26 cellular contexts compared by ENCODE assay signal in genomic region chr2:215379948-215380347, GRCh38.
"Had no signal": no experiment of that assay in that cellular context is flagged by ENCODE, and none has a peak within 500 bp of the region (broad histone marks: within the 10 kb centered on the region; RNA-seq: fewer than 3 reads in every experiment).

No MANE protein-coding gene starts in this region.

- DNase-seq: activated CD4-positive, alpha-beta T cell treated with anti-CD3 and anti-CD28 coated beads, Interleukin-2, amount 10 ng/mL, durations not matched to agents 24 days and 14 days; activated CD4-positive, alpha-beta T cell treated with anti-CD3 and anti-CD28 coated beads, Interleukin-2, amount 50 U/mL, for 4 hours; activated CD8-positive, alpha-beta T cell treated with anti-CD3 and anti-CD28 coated beads for 36 hours; activated gamma-delta T cell; activated naive CD4-positive, alpha-beta T cell treated with anti-CD3 and anti-CD28 coated beads for 36 hours; activated T-cell treated with anti-CD3 and anti-CD28 coated beads, Interleukin-2, amount 50 U/mL, for 1 hour; adrenal gland; central memory CD4-positive, alpha-beta T cell; Karpas-422; NCI-H1105 treated with DMSO at 0.1 percent for 48 hours; NCI-H1436; NCI-H1694; NCI-H1930; NCI-H2081 treated with DMSO at 0.1 percent for 48 hours; NCI-H345; NCI-H524 treated with DMSO at 0.1 percent for 48 hours; Peyer's patch; RPMI8226; SHP77 treated with DMSO at 0.1 percent for 48 hours; SK-N-SH had no signal

- H3K9me3 ChIP-seq: adrenal gland, Peyer's patch, SJSA1, SK-N-SH had no signal

- H3K4me1 Mint-ChIP-seq: activated CD4-positive, alpha-beta T cell treated with anti-CD3 and anti-CD28 coated beads, Interleukin-2, amount 10 ng/mL, durations not matched to agents 24 days and 14 days; brain had no signal

- H3K4me3 ChIP-seq: adrenal gland, Peyer's patch, SJSA1 had no signal

- H3K27ac Mint-ChIP-seq: activated CD4-positive, alpha-beta T cell treated with anti-CD3 and anti-CD28 coated beads, Interleukin-2, amount 10 ng/mL, durations not matched to agents 24 days and 14 days; activated CD8-positive, alpha-beta T cell treated with anti-CD3 and anti-CD28 coated beads for 36 hours; activated naive CD4-positive, alpha-beta T cell treated with anti-CD3 and anti-CD28 coated beads for 36 hours; activated naive CD4-positive, alpha-beta T cell treated with anti-CD3 and anti-CD28 coated beads, Interleukin-2, amount 50 U/mL, for 72 hours; activated T-helper 2 cell treated with anti-CD3 and anti-CD28 coated beads, Interferon-gamma antibody, Interleukin-2, Interleukin-4, amounts not matched to agents 10 μg/mL and 5 μg/mL and 100 μg/mL, durations not matched to agents 14 hours and 24 hours and 36 hours; brain; T-helper 1 cell treated with Interleukin-12 subunit alpha and Interleukin-12 subunit beta and Interleukin-4 antibody, amounts not matched to agents 30 μg/mL and 1 μg/mL, for 36 hours; T-helper 2 cell treated with Interferon-gamma antibody and Interleukin-4, amounts not matched to agents 5 μg/mL and 100 μg/mL, for 36 hours had no signal

- H3K27me3 Mint-ChIP-seq: activated CD4-positive, alpha-beta T cell treated with anti-CD3 and anti-CD28 coated beads, Interleukin-2, amount 10 ng/mL, durations not matched to agents 24 days and 14 days; activated CD8-positive, alpha-beta T cell treated with anti-CD3 and anti-CD28 coated beads for 36 hours; brain had no signal

- H3K9me2 ChIP-seq: SK-N-SH had no signal

- H3K4me3 Mint-ChIP-seq: activated CD4-positive, alpha-beta T cell treated with anti-CD3 and anti-CD28 coated beads, Interleukin-2, amount 10 ng/mL, durations not matched to agents 24 days and 14 days; activated CD8-positive, alpha-beta T cell treated with anti-CD3 and anti-CD28 coated beads for 36 hours; activated naive CD4-positive, alpha-beta T cell treated with anti-CD3 and anti-CD28 coated beads for 36 hours; brain; T-helper 1 cell treated with Interleukin-12 subunit alpha and Interleukin-12 subunit beta and Interleukin-4 antibody, amounts not matched to agents 30 μg/mL and 1 μg/mL, for 36 hours; T-helper 2 cell treated with Interferon-gamma antibody and Interleukin-4, amounts not matched to agents 5 μg/mL and 100 μg/mL, for 36 hours had no signal

- H3K9ac ChIP-seq: SK-N-SH had no signal

- H3K27ac ChIP-seq: adrenal gland, Peyer's patch, SJSA1 had no signal

- H3K9me3 Mint-ChIP-seq: activated CD4-positive, alpha-beta T cell treated with anti-CD3 and anti-CD28 coated beads, Interleukin-2, amount 10 ng/mL, durations not matched to agents 24 days and 14 days; activated CD8-positive, alpha-beta T cell treated with anti-CD3 and anti-CD28 coated beads for 36 hours; activated naive CD4-positive, alpha-beta T cell treated with anti-CD3 and anti-CD28 coated beads for 36 hours; activated naive CD4-positive, alpha-beta T cell treated with anti-CD3 and anti-CD28 coated beads, Interleukin-2, amount 50 U/mL, for 72 hours; activated T-helper 2 cell treated with anti-CD3 and anti-CD28 coated beads, Interferon-gamma antibody, Interleukin-2, Interleukin-4, amounts not matched to agents 10 μg/mL and 5 μg/mL and 100 μg/mL, durations not matched to agents 14 hours and 24 hours and 36 hours; brain; T-helper 2 cell treated with Interferon-gamma antibody and Interleukin-4, amounts not matched to agents 5 μg/mL and 100 μg/mL, for 36 hours had no signal

- H3K4me2 ChIP-seq: SK-N-SH had no signal

- H3K4me1 ChIP-seq: adrenal gland, Peyer's patch, SJSA1 had no signal

- ATAC-seq: activated CD8-positive, alpha-beta T cell treated with anti-CD3 and anti-CD28 coated beads for 36 hours; activated naive CD4-positive, alpha-beta T cell treated with anti-CD3 and anti-CD28 coated beads, Interleukin-2, amount 50 U/mL, for 72 hours had no signal

- H3K27me3 ChIP-seq: adrenal gland, Peyer's patch, SJSA1 had no signal
